Comparison of ENCODE assay signal across 8 cellular contexts in the genomic region with DNA sequence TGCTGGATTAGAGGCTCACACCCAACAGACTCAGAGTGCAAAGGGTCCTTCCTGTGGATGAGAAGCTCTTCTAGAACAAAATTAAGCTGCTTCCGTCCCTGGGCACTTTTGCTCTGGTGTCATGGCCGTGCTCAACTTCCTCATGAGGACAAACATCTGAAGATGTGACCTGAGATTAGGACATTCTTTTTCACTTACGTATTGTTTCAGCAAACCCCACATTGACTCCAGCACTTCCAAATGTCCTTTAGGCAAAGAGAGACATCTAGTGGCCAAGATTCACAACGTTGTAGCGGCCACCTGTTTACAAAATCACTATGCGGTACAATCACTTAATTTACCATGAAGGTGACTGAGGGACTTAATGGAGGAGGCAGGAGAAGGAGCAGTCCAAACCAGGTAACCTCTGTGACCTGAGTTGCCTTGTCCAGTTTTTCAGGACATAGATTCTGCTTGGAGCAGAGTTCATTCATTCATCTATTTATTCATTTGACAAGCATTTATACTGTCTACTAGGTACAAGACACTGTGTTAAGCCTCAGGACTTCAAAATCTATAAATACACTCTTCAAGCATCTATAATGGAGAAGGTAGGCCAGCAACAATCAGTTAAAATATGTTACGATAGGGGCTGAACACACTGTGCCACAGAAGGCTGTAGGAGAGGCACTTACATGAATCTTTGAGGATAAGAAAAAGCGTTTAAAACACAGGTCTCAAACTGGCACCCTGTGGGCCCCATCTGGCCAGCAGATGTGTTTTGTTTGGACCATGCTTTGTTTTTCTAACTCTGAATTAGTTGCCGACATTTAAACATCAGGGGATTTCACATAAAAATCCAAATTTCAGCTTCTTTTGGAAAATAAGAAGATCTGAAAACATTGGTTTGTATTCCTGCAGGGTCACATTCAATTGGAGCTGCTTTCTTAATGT. TPM values are rescaled to one million over a fixed set of nuclear protein-coding genes. Genes with fewer than 3 reads are reported as not detected.
DNase-seq lines count a peak whose midpoint lies in the region; ATAC-seq, FAIRE-seq and TF ChIP-seq lines count a peak whose summit lies in the region.

No MANE protein-coding gene starts in this region.

- no peaks in the 10 kb centered on the region for H3K79me2 ChIP-seq in K562 (ENCODE audit: control insufficient read depth, insufficient read depth, low read length)

- TF ChIP-seq RAD21 in Ishikawa (IDR thresholded peaks at IDR 0.05; ENCODE audit: low read depth) (peak; percentile 98), K562 (CRISPR knock-in tag; conservative IDR thresholded peaks at IDR 0.05 in 1 of 2, IDR thresholded peaks at IDR 0.05 in 1 of 2) (peak; percentile 70 to 85)

- H3K27ac ChIP-seq in K562 (ENCODE audit: extremely low read depth, low read depth, low read length), result no peak overlapping the region
- H3K27ac ChIP-seq in effector memory CD4-positive, alpha-beta T cell (ENCODE audit: insufficient read depth, low read length, poor library complexity, severe bottlenecking), result no peak overlapping the region

- peaks cover 5% of the 10 kb centered on the region for H3K4me1 ChIP-seq in ES-I3 (ENCODE audit: insufficient read depth, low read length)
- H3K4me1 ChIP-seq in K562 (replicated peaks in 1 of 2; ENCODE audit: control insufficient read depth in 2 of 2, insufficient read depth in 2 of 2, low read length in 2 of 2), result no peaks in the 10 kb centered on the region
- H3K4me1 ChIP-seq in effector memory CD4-positive, alpha-beta T cell (ENCODE audit: control insufficient read depth, insufficient read depth, low read length, poor library complexity, severe bottlenecking), result no peaks in the 10 kb centered on the region

- no peaks in the 10 kb centered on the region for H4K20me1 ChIP-seq in K562 (replicated peaks; ENCODE audit: control insufficient read depth, insufficient read depth, low read length)

- POLR2A ChIA-PET in K562 (lab: Yijun Ruan, JAX), result interaction anchor here (0.7 to 1.4 kb wide), 2 partner anchors 18 to 199 kb away, joined by 3 to 4 read pairs; no protein-coding TSS in a partner anchor

- H3K4me2 ChIP-seq in K562 (ENCODE audit: insufficient read depth, low read length), result peak overlapping the region; percentile 8; the same call in 1 of the 2 replicates

- CTCF ChIA-PET in K562 (lab: Yijun Ruan, JAX; ENCODE audit: low intra/inter-chr PET ratio), result interaction anchor here (0.6 to 1.9 kb wide), 3 partner anchors 9 to 628 kb away, joined by 3 to 10 read pairs (median 3); no protein-coding TSS in a partner anchor

- ATAC-seq in GM21381 (IDR thresholded peaks at IDR 0.05; ENCODE audit: unreplicated experiment) (peak; percentile 77), K562 (peak; percentile 99)

- no peak overlapping the region for H3K4me3 ChIP-seq in K562
- no peak overlapping the region for H3K4me3 ChIP-seq in effector memory CD4-positive, alpha-beta T cell (ENCODE audit: insufficient read depth, low read depth, low read length, poor library complexity, severe bottlenecking)

- peak; percentile 74 to 90 (median 84) for TF ChIP-seq CTCF in K562 (IDR thresholded peaks at IDR 0.05 in 2 of 3, conservative IDR thresholded peaks at IDR 0.05 in 1 of 3; ENCODE audit: insufficient read depth in 2 of 3, low read depth in 1 of 3, low read length in 3 of 3)

- no peaks in the 10 kb centered on the region for H3K27me3 ChIP-seq in K562 (ENCODE audit: control insufficient read depth in 2 of 2, insufficient read depth in 2 of 2, low read length in 2 of 2)
- H3K27me3 ChIP-seq in effector memory CD4-positive, alpha-beta T cell (replicated peaks; ENCODE audit: control insufficient read depth, insufficient read depth, low read length, poor library complexity, severe bottlenecking), result no peaks in the 10 kb centered on the region

- peak; percentile 80 for DNase-seq in NOMO-1 treated with dmso at 0.1 percent for 144 hours (lab: John Stamatoyannopoulos, UW; ENCODE audit: unreplicated experiment)
- peak; percentile 27 to 72 (median 39) for DNase-seq in K562 (ENCODE audit: extremely low read depth in 1 of 4, low spot score in 3 of 4)
- DNase-seq in iPS-NIHi11 (ENCODE audit: low spot score), result peak; percentile 67
- DNase-seq in smooth muscle cell of the brain vasculature (ENCODE audit: low read depth, low spot score), result peak; percentile 67
- no peak for DNase-seq in effector memory CD4-positive, alpha-beta T cell

- in situ Hi-C loops in K562 (cut with MboI), result loop anchor here (10.0 kb wide), 1 partner anchor 193 kb away; no protein-coding TSS in a partner anchor

- WGBS in K562 (ENCODE audit: insufficient coverage, low coverage, missing lambda C conversion rate), result 0% methylated on average over 9 of the region's 9 CpGs

- TF ChIP-seq POLR2A in K562 (conservative IDR thresholded peaks at IDR 0.05), result no peak

- H3K9ac ChIP-seq in ES-I3 (ENCODE audit: low read depth, low read length) (peak overlapping the region; percentile 19; the same call in 1 of the 2 replicates), K562 (ENCODE audit: insufficient read depth in 1 of 2, low read depth in 2 of 2, low read length in 2 of 2) (no peak overlapping the region)

- H3K9me3 ChIP-seq in ES-I3 (ENCODE audit: control insufficient read depth, insufficient read depth, low read length) (no peaks in the 10 kb centered on the region), K562 (replicated peaks; ENCODE audit: control insufficient read depth, insufficient read depth, low read depth, low read length) (no peaks in the 10 kb centered on the region)
- no peaks in the 10 kb centered on the region for H3K9me3 ChIP-seq in effector memory CD4-positive, alpha-beta T cell (ENCODE audit: control insufficient read depth, low read length)

- no peaks in the 10 kb centered on the region for H3K9me1 ChIP-seq in K562 (ENCODE audit: control insufficient read depth, insufficient read depth, low read length)

- intact Hi-C loops in K562 (cut with micrococcal nuclease), result loop anchor here (1.0 to 5.0 kb wide), 4 partner anchors 198 to 1115 kb away; no protein-coding TSS in a partner anchor

- no peaks in the 10 kb centered on the region for H3K36me3 ChIP-seq in ES-I3 (ENCODE audit: insufficient read depth, low read length)
- no peaks in the 10 kb centered on the region for H3K36me3 ChIP-seq in K562 (ENCODE audit: control insufficient read depth, insufficient read depth, low read length)
- no peaks in the 10 kb centered on the region for H3K36me3 ChIP-seq in effector memory CD4-positive, alpha-beta T cell (ENCODE audit: control insufficient read depth, insufficient read depth, low read length)

- H2AFZ ChIP-seq in K562 (ENCODE audit: low read depth, low read length), result no peak overlapping the region

- TF ChIP-seq EP300 in Ishikawa (IDR thresholded peaks at IDR 0.05; ENCODE audit: borderline replicate concordance) (peak; percentile 46; the same call in 1 of the 2 replicates), K562 (IDR thresholded peaks at IDR 0.05; ENCODE audit: low read length) (no peak)

- no TSS peak for BruUV-seq in K562 (replicated peaks; lab: Mats Ljungman, UMichigan)

- FAIRE-seq in K562 (lab: Jason Lieb, UNC), result peak; percentile 93

TF ChIP-seq in Ishikawa, 13 proteins besides CTCF, POLR2A, EP300 and RAD21 (continues in another document):
- peak; percentile 75 for TF ChIP-seq YY1 (IDR thresholded peaks at IDR 0.05; ENCODE audit: low read depth)
- no peak for TF ChIP-seq FOXM1 (IDR thresholded peaks at IDR 0.05; ENCODE audit: borderline replicate concordance, low read depth)
- TF ChIP-seq TEAD4 (IDR thresholded peaks at IDR 0.05), result peak; percentile 79
- TF ChIP-seq CEBPB (IDR thresholded peaks at IDR 0.05), result no peak
- no peak for TF ChIP-seq TAF1 (IDR thresholded peaks at IDR 0.05; ENCODE audit: low read depth)
- TF ChIP-seq NFIC (IDR thresholded peaks at IDR 0.05), result no peak

TF ChIP-seq in K562, 482 proteins besides CTCF, POLR2A, EP300 and RAD21 (continues in another document):
- TF ChIP-seq, protein P1, sequence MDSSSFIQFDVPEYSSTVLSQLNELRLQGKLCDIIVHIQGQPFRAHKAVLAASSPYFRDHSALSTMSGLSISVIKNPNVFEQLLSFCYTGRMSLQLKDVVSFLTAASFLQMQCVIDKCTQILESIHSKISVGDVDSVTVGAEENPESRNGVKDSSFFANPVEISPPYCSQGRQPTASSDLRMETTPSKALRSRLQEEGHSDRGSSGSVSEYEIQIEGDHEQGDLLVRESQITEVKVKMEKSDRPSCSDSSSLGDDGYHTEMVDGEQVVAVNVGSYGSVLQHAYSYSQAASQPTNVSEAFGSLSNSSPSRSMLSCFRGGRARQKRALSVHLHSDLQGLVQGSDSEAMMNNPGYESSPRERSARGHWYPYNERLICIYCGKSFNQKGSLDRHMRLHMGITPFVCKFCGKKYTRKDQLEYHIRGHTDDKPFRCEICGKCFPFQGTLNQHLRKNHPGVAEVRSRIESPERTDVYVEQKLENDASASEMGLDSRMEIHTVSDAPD (CRISPR knock-in tag; IDR thresholded peaks at IDR 0.05), result no peak
- TF ChIP-seq TGIF2 (CRISPR knock-in tag; IDR thresholded peaks at IDR 0.05) (no peak), ZNF311 (CRISPR knock-in tag; IDR thresholded peaks at IDR 0.05) (no peak), SMC3 (conservative IDR thresholded peaks at IDR 0.05; ENCODE audit: insufficient read depth, low read depth, low read length) (peak; percentile 76), NFE2 (IDR thresholded peaks at IDR 0.05; ENCODE audit: low read depth) (0 out of 2 replicates have a peak, but pooled peaks have one; percentile 7), MTF1 (CRISPR knock-in tag; IDR thresholded peaks at IDR 0.05; ENCODE audit: borderline replicate concordance) (no peak), SOX6 (IDR thresholded peaks at IDR 0.05) (peak; percentile 84), FOXK2 (conservative IDR thresholded peaks at IDR 0.05 in 1 of 2, IDR thresholded peaks at IDR 0.05 in 1 of 2; ENCODE audit: low read depth in 2 of 2) (peak; percentile 89 to 91)

RNA-seq across cellular contexts. Expression of a gene that starts 5.6 kb away (rescaled TPM):
- total RNA-seq in K562 (2011; cell fraction: chromatin; rRNA removed; ENCODE audit: low replicate concordance), result not detected in 2 replicates
- not detected in 2 replicates for total RNA-seq in K562 (2011; cell fraction: nucleolus; rRNA removed)
- not detected in 2 replicates for total RNA-seq in K562 (2011; cell fraction: nucleoplasm; rRNA removed)
- total RNA-seq in K562 (2014; rRNA removed) (not detected in 2 replicates), K562 (2014; rRNA removed; fragmentation: Illumina TruSeq; extraction: Trizol) (not detected in 2 replicates), K562 (2015; rRNA removed; fragmentation: Illumina TruSeq; extraction: Trizol) (not detected in 2 replicates), K562 (2021) (0.22 TPM in 1 of 2 replicates, not detected in the other)
- polyA plus RNA-seq in K562 (2011; rRNA removed) (not detected in 2 replicates), K562 (2014; fragmentation: Illumina TruSeq; extraction: Trizol) (not detected in 2 replicates), K562 (2014; fragmentation: Nextera tagmentation; extraction: Ambion mirVana) (not detected), K562 (2014; rRNA removed) (not detected in 2 replicates)
- not detected in 2 replicates for polyA plus RNA-seq in K562 (2011; cell fraction: cytosol; rRNA removed)
- not detected in 2 replicates for polyA plus RNA-seq in K562 (2011; cell fraction: nucleus; rRNA removed)
- 0.03 TPM in 1 of 2 replicates, not detected in the other for polyA plus RNA-seq in K562 (2012)
- not detected in 2 replicates for polyA minus RNA-seq in K562 (2011; rRNA and poly(A)+ RNA removed)
- polyA minus RNA-seq in K562 (2011; cell fraction: cytosol; rRNA and poly(A)+ RNA removed), result not detected in 2 replicates
- not detected in 2 replicates for polyA minus RNA-seq in K562 (2011; cell fraction: nucleus; rRNA and poly(A)+ RNA removed)

Comparison
In these comparisons a context has a peak if more than half of its experiments do, and no peak if none do; other contexts are left out.
1. DNase-seq: peak in NOMO-1 treated with dmso at 0.1 percent for 144 hours (single experiment), K562 (4 of 4), iPS-NIHi11 (single experiment) and smooth muscle cell of the brain vasculature (single experiment); none in effector memory CD4-positive, alpha-beta T cell (0 of 3).